ENCODE assay signal across 1 cellular context in genomic region chr2:43201016-43201415, GRCh38.
TF ChIP-seq lines count a peak whose summit lies in the region.

No MANE protein-coding gene starts in this region.

TF ChIP-seq in K562, 482 proteins besides CTCF, POLR2A, EP300 and RAD21 (continued from another document):
- no peak for TF ChIP-seq CHD7 (IDR thresholded peaks at IDR 0.05; ENCODE audit: low read depth, low read length)
- TF ChIP-seq BMI1 (IDR thresholded peaks at IDR 0.05; ENCODE audit: low read length) = no peak
- TF ChIP-seq LCOR (CRISPR knock-in tag; IDR thresholded peaks at IDR 0.05) = no peak
- TF ChIP-seq BCLAF1 (IDR thresholded peaks at IDR 0.05; ENCODE audit: borderline replicate concordance in 1 of 2, control insufficient read depth in 1 of 2, low read depth in 2 of 2, low read length in 1 of 2) = no peak
- no peak for TF ChIP-seq MTA3 (IDR thresholded peaks at IDR 0.05; ENCODE audit: borderline replicate concordance)
- TF ChIP-seq BCOR (IDR thresholded peaks at IDR 0.05) = no peak
- TF ChIP-seq GABPA (tag; conservative IDR thresholded peaks at IDR 0.05; ENCODE audit: low read depth) = no peak
- TF ChIP-seq XRCC4 (IDR thresholded peaks at IDR 0.05; ENCODE audit: extremely low read depth, insufficient read depth, insufficient read length) = no peak
- TF ChIP-seq PHF8 (IDR thresholded peaks at IDR 0.05; ENCODE audit: borderline replicate concordance, low read length) = no peak
- TF ChIP-seq MYBL2 (IDR thresholded peaks at IDR 0.05; ENCODE audit: low read depth) = no peak
- TF ChIP-seq MYBL2 (CRISPR knock-in tag; IDR thresholded peaks at IDR 0.05; ENCODE audit: borderline replicate concordance) = no peak
- TF ChIP-seq PML (IDR thresholded peaks at IDR 0.05; ENCODE audit: low read length) = no peak
- no peak for TF ChIP-seq E2F5 (CRISPR knock-in tag; IDR thresholded peaks at IDR 0.05)
- TF ChIP-seq MTF1 (CRISPR knock-in tag; IDR thresholded peaks at IDR 0.05; ENCODE audit: borderline replicate concordance) = no peak
- TF ChIP-seq ARID1B (IDR thresholded peaks at IDR 0.05) = no peak
